8 cellular contexts compared by ENCODE assay signal in genomic region chr3:104273046-104273649, GRCh38.
DNase-seq lines count a peak whose midpoint lies in the region; ATAC-seq and TF ChIP-seq lines count a peak whose summit lies in the region.

No MANE protein-coding gene starts in this region.

- intact Hi-C loops in sciatic nerve (cut with DNase I) = no loop called here

- H3K4me1 Mint-ChIP-seq in endothelial cell (ENCODE audit: unreplicated experiment) = no peaks in the 10 kb centered on the region

- H3K4me3 Mint-ChIP-seq in endothelial cell (ENCODE audit: unreplicated experiment) = no peak overlapping the region

- DNase-seq in GM03348 (ENCODE audit: low spot score) (peak; percentile 28), NCI-H69 (lab: John Stamatoyannopoulos, UW) (peak; percentile 68), endothelial cell (ENCODE audit: low spot score) (no peak), sciatic nerve (ENCODE audit: low spot score) (no peak), HPDE6-E6E7 (ENCODE audit: extremely low spot score) (no peak)
- no peak for DNase-seq in activated CD4-positive, alpha-beta T cell treated with anti-CD3 and anti-CD28 coated beads for 48 hours

- no peak overlapping the region for H3K27ac Mint-ChIP-seq in endothelial cell (ENCODE audit: unreplicated experiment)

- no peaks in the 10 kb centered on the region for H3K27me3 Mint-ChIP-seq in endothelial cell (ENCODE audit: unreplicated experiment)

- H3K36me3 Mint-ChIP-seq in endothelial cell (ENCODE audit: low read depth, unreplicated experiment) = no peaks in the 10 kb centered on the region

- TF ChIP-seq CTCF in endothelial cell (IDR thresholded peaks at IDR 0.05; ENCODE audit: unreplicated experiment) = peak; percentile 82

- no peaks in the 10 kb centered on the region for H3K9me3 Mint-ChIP-seq in endothelial cell (ENCODE audit: unreplicated experiment)

- ATAC-seq in HG02759 (IDR thresholded peaks at IDR 0.05; ENCODE audit: unreplicated experiment) (peak; percentile 61), sciatic nerve (peak; percentile 32), GM19035 (IDR thresholded peaks at IDR 0.05; ENCODE audit: unreplicated experiment) (no peak)

Comparison
In these comparisons a context has a peak if more than half of its experiments do, and no peak if none do; other contexts are left out.
1. DNase-seq: peak in GM03348 (single experiment) and NCI-H69 (single experiment); none in endothelial cell (single experiment), sciatic nerve (single experiment), HPDE6-E6E7 (single experiment) and activated CD4-positive, alpha-beta T cell treated with anti-CD3 and anti-CD28 coated beads for 48 hours (single experiment).